In genomic region chr2:17646096-17646554, GRCh38 we compare ENCODE assay signal across 2 cellular contexts.
A peak's percentile ranks its signal among the peaks of the same experiment; 100 is the strongest.
TF ChIP-seq lines count a peak whose summit lies in the region.

No MANE protein-coding gene starts in this region.

TF ChIP-seq in HEK293, 187 proteins besides CTCF, POLR2A, EP300 and RAD21 (continued from another document):
- TF ChIP-seq ZSCAN23 (tag by site-specific recombination; IDR thresholded peaks at IDR 0.05) (no peak), ZNF654 (tag by site-specific recombination; IDR thresholded peaks at IDR 0.05; ENCODE audit: low read depth) (peak; percentile 53), ZBTB17 (tag by site-specific recombination; IDR thresholded peaks at IDR 0.05) (peak; percentile 34; the same call in 1 of the 2 replicates), ZEB2 (tag by site-specific recombination; IDR thresholded peaks at IDR 0.05) (peak; percentile 48; the same call in 1 of the 2 replicates), ZNF558 (tag by site-specific recombination; IDR thresholded peaks at IDR 0.05) (0 out of 2 replicates have a peak, but pooled peaks have one; percentile 16), ZNF2 (tag by site-specific recombination; IDR thresholded peaks at IDR 0.05) (0 out of 2 replicates have a peak, but pooled peaks have one; percentile 50), ZNF335 (tag by site-specific recombination; conservative IDR thresholded peaks at IDR 0.05) (peak; percentile 37; the same call in 1 of the 2 replicates), ZNF112 (tag by site-specific recombination; IDR thresholded peaks at IDR 0.05) (no peak)

TF ChIP-seq in K562, 482 proteins besides CTCF, POLR2A, EP300 and RAD21 (continued from another document and continues in another):
- no peak for TF ChIP-seq ZNF609 (CRISPR knock-in tag; IDR thresholded peaks at IDR 0.05; ENCODE audit: borderline replicate concordance)
- no peak for TF ChIP-seq ZFP30 (CRISPR knock-in tag; IDR thresholded peaks at IDR 0.05; ENCODE audit: borderline replicate concordance)
- no peak for TF ChIP-seq ZNF224 (CRISPR knock-in tag; IDR thresholded peaks at IDR 0.05)
- no peak for TF ChIP-seq ZNF583 (CRISPR knock-in tag; IDR thresholded peaks at IDR 0.05)
- no peak for TF ChIP-seq MLX (CRISPR knock-in tag; conservative IDR thresholded peaks at IDR 0.05)
- TF ChIP-seq HES1 (IDR thresholded peaks at IDR 0.05; ENCODE audit: low read depth): no peak
- no peak for TF ChIP-seq SRF (CRISPR knock-in tag; IDR thresholded peaks at IDR 0.05)
- 0 out of 2 replicates have a peak, but pooled peaks have one; percentile 38 for TF ChIP-seq DEAF1 (CRISPR knock-in tag; IDR thresholded peaks at IDR 0.05)
- no peak for TF ChIP-seq REST (CRISPR knock-in tag; IDR thresholded peaks at IDR 0.05; ENCODE audit: low read depth)
- no peak for TF ChIP-seq ZNF77 (CRISPR knock-in tag; IDR thresholded peaks at IDR 0.05)
- no peak for TF ChIP-seq ZNF592 (IDR thresholded peaks at IDR 0.05)
- no peak for TF ChIP-seq ZNF12 (CRISPR knock-in tag; IDR thresholded peaks at IDR 0.05)
- TF ChIP-seq NFIX (CRISPR knock-in tag; IDR thresholded peaks at IDR 0.05; ENCODE audit: low read depth): no peak
- 0 out of 4 replicates have a peak, but pooled peaks of 1 of the 2 experiments have one; percentile 30 for TF ChIP-seq ARNT (IDR thresholded peaks at IDR 0.05)
- TF ChIP-seq DLX4 (CRISPR knock-in tag; IDR thresholded peaks at IDR 0.05): no peak
- no peak for TF ChIP-seq CREB3 (tag; conservative IDR thresholded peaks at IDR 0.05; ENCODE audit: low read depth)
- no peak for TF ChIP-seq EZH2 (IDR thresholded peaks at IDR 0.05; ENCODE audit: borderline replicate concordance, low read depth, low read length)
- TF ChIP-seq COPS2 (conservative IDR thresholded peaks at IDR 0.05): no peak
- TF ChIP-seq ATF7 (IDR thresholded peaks at IDR 0.05): peak; percentile 46; the same call in 1 of the 2 replicates
- TF ChIP-seq ELF1 (tag; IDR thresholded peaks at IDR 0.05): no peak
- no peak for TF ChIP-seq ZZZ3 (IDR thresholded peaks at IDR 0.05)
- TF ChIP-seq ZBTB34 (CRISPR knock-in tag; IDR thresholded peaks at IDR 0.05): no peak
- no peak for TF ChIP-seq ZNF280A (IDR thresholded peaks at IDR 0.05; ENCODE audit: low read depth, partially characterized antibody)
- no peak for TF ChIP-seq STAT5B (CRISPR knock-in tag; IDR thresholded peaks at IDR 0.05)
